In genomic region chr2:181178823-181179412, GRCh38 we compare ENCODE assay signal across 8 cellular contexts.
DNase-seq lines count a peak whose midpoint lies in the region; ATAC-seq and TF ChIP-seq lines count a peak whose summit lies in the region.

No MANE protein-coding gene starts in this region.

- H3K4me3 Mint-ChIP-seq in chondrocyte (ENCODE audit: unreplicated experiment), result no peak overlapping the region

- no peak overlapping the region for H3K27ac ChIP-seq in Panc1 (ENCODE audit: low read length)

- no peak overlapping the region for H3K27ac Mint-ChIP-seq in chondrocyte (ENCODE audit: unreplicated experiment)

- in situ Hi-C loops in Panc1 (cut with HindIII; ENCODE audit: low pct_unique_long_range_greater_than_20kb, low sequenced_read_pairs), result no loop called here

- POLR2A ChIA-PET in GM10248 (lab: Yijun Ruan, JAX), result no interaction called here
- POLR2A ChIA-PET in HEK293T (lab: Yijun Ruan, JAX), result no interaction called here
- POLR2A ChIA-PET in Panc1 (lab: Charles Lee), result no interaction called here

- ATAC-seq in Panc1, result no peak

- no peak overlapping the region for H3K4me3 ChIP-seq in Panc1 (ENCODE audit: low read depth in 2 of 2, low read length in 2 of 2)

- CTCF ChIA-PET in GM10248 (lab: Yijun Ruan, JAX), result interaction anchor here (0.7 to 2.9 kb wide), 12 partner anchors 9 to 276 kb away, joined by 3 to 12 read pairs (median 4); no protein-coding TSS in a partner anchor
- CTCF ChIA-PET in HEK293T (lab: Yijun Ruan, JAX), result no interaction called here
- CTCF ChIA-PET in Panc1 (lab: Charles Lee), result no interaction called here

- H3K4me1 Mint-ChIP-seq in chondrocyte (ENCODE audit: low read depth), result peaks cover 14% of the 10 kb centered on the region

- DNase-seq in GM10248 (ENCODE audit: extremely low spot score), result no peak
- peak; percentile 30 for DNase-seq in HEK293T (ENCODE audit: extremely low spot score)
- DNase-seq in Panc1 (ENCODE audit: low read depth, low spot score), result no peak
- DNase-seq in chondrocyte (ENCODE audit: low spot score), result no peak
- peak; percentile 33 for DNase-seq in stimulated activated CD4-positive, alpha-beta T cell treated with anti-CD3 and anti-CD28 coated beads, Interleukin-4, amount 100 ng/mL, for 1 hour
- DNase-seq in globus pallidus (ENCODE audit: low spot score), result no peak
- DNase-seq in middle frontal gyrus (ENCODE audit: extremely low spot score, low spot score), result no peak
- no peak for DNase-seq in hepatic stellate cell (ENCODE audit: low spot score)

- no peaks in the 10 kb centered on the region for H3K9me3 Mint-ChIP-seq in chondrocyte (ENCODE audit: low read depth)

- H3K4me1 ChIP-seq in Panc1 (ENCODE audit: control insufficient read depth, insufficient read depth, low read length), result no peaks in the 10 kb centered on the region

- peak; percentile 27 for TF ChIP-seq CTCF in GM10248 (IDR thresholded peaks at IDR 0.05; ENCODE audit: control extremely low read depth, extremely low read depth, low read depth, missing control alignments)
- peak; percentile 36; the same call in 1 of the 2 replicates for TF ChIP-seq CTCF in Panc1 (IDR thresholded peaks at IDR 0.05)
- TF ChIP-seq CTCF in chondrocyte (IDR thresholded peaks at IDR 0.05), result peak; percentile 60

- H3K27me3 ChIP-seq in Panc1 (ENCODE audit: control insufficient read depth, insufficient read depth, low read length), result no peaks in the 10 kb centered on the region

- H3K36me3 Mint-ChIP-seq in chondrocyte (ENCODE audit: low read depth), result peaks cover 2% of the 10 kb centered on the region

- intact Hi-C loops in Panc1 (cut with micrococcal nuclease; ENCODE audit: unreplicated experiment), result no loop called here

- H3K27me3 Mint-ChIP-seq in chondrocyte (ENCODE audit: low read depth), result no peaks in the 10 kb centered on the region

- no peaks in the 10 kb centered on the region for H3K36me3 ChIP-seq in Panc1 (ENCODE audit: control insufficient read depth, insufficient read depth, low read length)

- BruUV-seq in Panc1 (replicated peaks; lab: Mats Ljungman, UMichigan), result no TSS peak

- H3K9me3 ChIP-seq in Panc1 (ENCODE audit: control insufficient read depth, insufficient read depth, low read depth, low read length), result no peaks in the 10 kb centered on the region

TF ChIP-seq in HEK293T, 16 proteins besides CTCF, POLR2A, EP300 and RAD21:
- TF ChIP-seq ELF4 (IDR thresholded peaks at IDR 0.05) (no peak), L3MBTL2 (conservative IDR thresholded peaks at IDR 0.05) (no peak), ARNT (IDR thresholded peaks at IDR 0.05) (no peak), FOXM1 (IDR thresholded peaks at IDR 0.05; ENCODE audit: borderline replicate concordance) (no peak), SUZ12 (IDR thresholded peaks at IDR 0.05) (no peak), TARDBP (IDR thresholded peaks at IDR 0.05) (no peak), FOXA1 (IDR thresholded peaks at IDR 0.05) (no peak), NFRKB (IDR thresholded peaks at IDR 0.05) (no peak), LEF1 (IDR thresholded peaks at IDR 0.05; ENCODE audit: borderline replicate concordance) (no peak), FOXK2 (IDR thresholded peaks at IDR 0.05) (no peak), ZNF384 (IDR thresholded peaks at IDR 0.05) (no peak)
TF ChIP-seq in HEK293T: peak in this region for 0.

Comparison
In these comparisons a context has a peak if more than half of its experiments do, and no peak if none do; other contexts are left out.
1. DNase-seq: peak in HEK293T (single experiment) and stimulated activated CD4-positive, alpha-beta T cell treated with anti-CD3 and anti-CD28 coated beads, Interleukin-4, amount 100 ng/mL, for 1 hour (single experiment); none in GM10248 (single experiment), Panc1 (single experiment), chondrocyte (single experiment), globus pallidus (single experiment), middle frontal gyrus (single experiment) and hepatic stellate cell (single experiment).
2. Peak in every context shown above with its lines, with median percentiles within 50 percentile points of each other: CTCF ChIP-seq.